In the genomic region with DNA sequence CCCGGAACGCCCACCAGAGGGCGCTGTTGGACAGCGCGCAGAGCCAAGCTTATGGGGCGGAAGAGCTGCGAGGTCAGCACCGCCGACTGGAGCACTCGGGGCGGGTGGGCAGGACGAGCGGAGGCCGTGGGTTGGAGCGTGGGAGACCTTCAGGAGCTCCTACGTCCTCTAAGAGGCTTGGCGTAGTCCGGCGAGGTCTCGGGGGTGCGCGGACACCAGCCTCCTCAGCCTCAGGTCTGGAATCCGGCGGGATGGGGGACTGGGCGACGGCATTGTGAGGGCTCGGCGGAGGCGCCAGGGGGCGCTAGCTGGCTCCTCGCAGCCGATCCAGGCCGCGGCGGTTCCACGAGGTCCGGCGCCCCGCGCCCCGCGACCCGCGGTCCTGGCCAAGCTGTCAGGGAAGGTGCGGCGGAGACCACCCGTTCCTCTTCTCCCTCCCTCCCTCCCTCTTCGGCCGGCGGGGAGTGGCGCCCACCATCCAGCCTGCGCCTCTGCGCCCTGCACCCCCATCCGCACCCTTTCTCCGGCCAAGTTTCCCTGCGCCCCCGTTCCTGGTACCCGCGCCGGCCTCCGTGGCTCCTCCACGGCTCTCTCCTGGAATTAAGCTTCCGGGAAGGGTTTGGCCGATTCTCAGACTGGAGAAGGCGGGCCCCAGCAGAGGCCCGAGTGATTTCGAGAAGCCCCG, we compare ENCODE assay signal across 8 cellular contexts. TPM values are rescaled to one million over a fixed set of nuclear protein-coding genes. Genes with fewer than 3 reads are reported as not detected.
DNase-seq lines count a peak whose midpoint lies in the region; ATAC-seq and TF ChIP-seq lines count a peak whose summit lies in the region.

No MANE protein-coding gene starts in this region.

- peak overlapping the region; percentile 48; the same call in 1 of the 2 replicates for H3K9ac ChIP-seq in SU-DHL-6 (ENCODE audit: low read length)

- peaks cover 20% of the 10 kb centered on the region for H3K4me1 Mint-ChIP-seq in activated naive CD8-positive, alpha-beta T cell treated with anti-CD3 and anti-CD28 coated beads, Interleukin-2, amount 50 U/mL, for 24 hours

- H3K4me3 ChIP-seq in NB4 (ENCODE audit: low read depth, low read length) (peak overlapping the region; percentile 13), SU-DHL-6 (ENCODE audit: insufficient read depth, low read length, poor library complexity, severe bottlenecking) (peak overlapping the region; percentile 50), heart right ventricle (peak overlapping the region in 9 of 10 donors; percentile 28 to 57 (median 52)), prostate gland (peak overlapping the region; percentile 17 to 21), urinary bladder (ENCODE audit: low read depth, low read length) (peak overlapping the region; percentile 37)

- no peaks in the 10 kb centered on the region for H3K36me3 ChIP-seq in SU-DHL-6 (ENCODE audit: low read length)
- H3K36me3 ChIP-seq in heart right ventricle = no peaks in the 10 kb centered on the region
- no peaks in the 10 kb centered on the region for H3K36me3 ChIP-seq in prostate gland
- H3K36me3 ChIP-seq in urinary bladder (ENCODE audit: insufficient read depth) = no peaks in the 10 kb centered on the region

- H3K27ac ChIP-seq in SU-DHL-6 (ENCODE audit: low read depth, low read length) = no peak overlapping the region
- no peak overlapping the region for H3K27ac ChIP-seq in heart right ventricle
- no peak overlapping the region for H3K27ac ChIP-seq in prostate gland
- no peak overlapping the region for H3K27ac ChIP-seq in urinary bladder (ENCODE audit: low read depth)

- ATAC-seq in HG02571 (IDR thresholded peaks at IDR 0.05; ENCODE audit: unreplicated experiment) (peak; percentile 91), heart right ventricle (peak; percentile 83 to 95 (median 89))
- ATAC-seq in activated naive CD8-positive, alpha-beta T cell treated with anti-CD3 and anti-CD28 coated beads, Interleukin-2, amount 50 U/mL, for 24 hours = peak; percentile 81

- H3F3A ChIP-seq in SU-DHL-6 (ENCODE audit: insufficient read depth) = no peaks in the 10 kb centered on the region

- no peaks in the 10 kb centered on the region for H3K9me3 Mint-ChIP-seq in activated naive CD8-positive, alpha-beta T cell treated with anti-CD3 and anti-CD28 coated beads, Interleukin-2, amount 50 U/mL, for 24 hours

- no peak overlapping the region for H3K27ac Mint-ChIP-seq in activated naive CD8-positive, alpha-beta T cell treated with anti-CD3 and anti-CD28 coated beads, Interleukin-2, amount 50 U/mL, for 24 hours

- peaks cover 3 to 33% (median 14%) of the 10 kb centered on the region in 9 donors for H3K4me1 ChIP-seq in heart right ventricle
- H3K4me1 ChIP-seq in prostate gland (replicated peaks) = peaks cover 5% of the 10 kb centered on the region
- H3K4me1 ChIP-seq in urinary bladder (ENCODE audit: insufficient read depth) = no peaks in the 10 kb centered on the region

- no peaks in the 10 kb centered on the region for H3K79me2 ChIP-seq in SU-DHL-6 (ENCODE audit: insufficient read depth, low read length)

- H4K20me1 ChIP-seq in SU-DHL-6 (ENCODE audit: low read depth, low read length) = no peaks in the 10 kb centered on the region

- peaks cover 79% of the 10 kb centered on the region for H3K27me3 Mint-ChIP-seq in activated naive CD8-positive, alpha-beta T cell treated with anti-CD3 and anti-CD28 coated beads, Interleukin-2, amount 50 U/mL, for 24 hours

- H2AFZ ChIP-seq in SU-DHL-6 (ENCODE audit: low read depth, low read length, severe bottlenecking) = no peak overlapping the region

- no peaks in the 10 kb centered on the region for H3K9me3 ChIP-seq in SU-DHL-6 (ENCODE audit: insufficient read depth, low read length)
- no peaks in the 10 kb centered on the region for H3K9me3 ChIP-seq in heart right ventricle
- no peaks in the 10 kb centered on the region for H3K9me3 ChIP-seq in prostate gland

- intact Hi-C loops in heart right ventricle (cut with DNase I) (loop anchor here in 9 of 10 donors (1.0 to 10.0 kb wide), 8 partner anchors 70 to 196 kb away; no protein-coding TSS in a partner anchor), prostate gland (cut with DNase I) (loop anchor here (1.0 to 10.0 kb wide), 2 partner anchors 72 to 196 kb away; no protein-coding TSS in a partner anchor)

- peak overlapping the region; percentile 69 for H3K4me3 Mint-ChIP-seq in activated naive CD8-positive, alpha-beta T cell treated with anti-CD3 and anti-CD28 coated beads, Interleukin-2, amount 50 U/mL, for 24 hours

- H3K4me2 ChIP-seq in SU-DHL-6 (ENCODE audit: low read depth, low read length, poor library complexity, severe bottlenecking) = peak overlapping the region; percentile 58

- no peaks in the 10 kb centered on the region for H3K36me3 Mint-ChIP-seq in activated naive CD8-positive, alpha-beta T cell treated with anti-CD3 and anti-CD28 coated beads, Interleukin-2, amount 50 U/mL, for 24 hours (ENCODE audit: low read depth)

- H3K27me3 ChIP-seq in SU-DHL-6 (ENCODE audit: low read length) (no peaks in the 10 kb centered on the region), heart right ventricle (peaks cover 54 to 100% (median 96%) of the 10 kb centered on the region in 7 donors), prostate gland (replicated peaks; ENCODE audit: insufficient read depth) (peaks cover 47% of the 10 kb centered on the region)

- DNase-seq in NB4 (ENCODE audit: low read depth) = peak; percentile 86
- DNase-seq in activated naive CD8-positive, alpha-beta T cell treated with anti-CD3 and anti-CD28 coated beads, Interleukin-2, amount 50 U/mL, for 24 hours = peak; percentile 87
- peak; percentile 58 to 77 for DNase-seq in heart right ventricle
- DNase-seq in prostate gland (ENCODE audit: low spot score) = peak; percentile 57

- WGBS in heart right ventricle, 2 donors = 2% methylated on average over 62 to 68 of the region's 68 CpGs
- WGBS in prostate gland = 3% methylated on average over 60 of the region's 68 CpGs
- WGBS in urinary bladder = 3% methylated on average over 68 of the region's 68 CpGs

- TF ChIP-seq POLR2A in NB4 (IDR thresholded peaks at IDR 0.05; ENCODE audit: extremely low read depth, insufficient read length) = no peak
- TF ChIP-seq POLR2A in prostate gland (IDR thresholded peaks at IDR 0.05) = no peak

- H3K9me2 ChIP-seq in SU-DHL-6 (replicated peaks; ENCODE audit: insufficient read depth, low read length) = no peaks in the 10 kb centered on the region

- TF ChIP-seq CTCF in GM12873 (IDR thresholded peaks at IDR 0.05; ENCODE audit: insufficient read depth, low read depth, low read length, missing control alignments) = peak; percentile 78
- peak; percentile 54 for TF ChIP-seq CTCF in NB4 (IDR thresholded peaks at IDR 0.05; ENCODE audit: low read depth, low read length)
- peak; percentile 83 for TF ChIP-seq CTCF in SU-DHL-6 (IDR thresholded peaks at IDR 0.05; ENCODE audit: insufficient read depth, low read length, poor library complexity, severe bottlenecking)
- TF ChIP-seq CTCF in heart right ventricle (IDR thresholded peaks at IDR 0.05) = peak; percentile 96 to 100 (median 98)
- TF ChIP-seq CTCF in prostate gland (IDR thresholded peaks at IDR 0.05) = peak; percentile 97 to 100 (median 98)

RNA-seq across cellular contexts. Expression of a gene that starts 24.3 kb away (rescaled TPM):
- total RNA-seq in heart right ventricle = 10 to 100 TPM; 31.1 to 52.5 (median 34.0) TPM
- 10 to 100 TPM; 33.9 to 45.1 TPM for polyA plus RNA-seq in heart right ventricle
- 10 to 100 TPM; 54.3 to 92.0 TPM for total RNA-seq in prostate gland
- total RNA-seq in urinary bladder = 31.1 TPM
- polyA plus RNA-seq in urinary bladder = 33.2 TPM
